In genomic region chr20:25863536-25864325, GRCh38 we compare ENCODE assay signal across 8 cellular contexts.
DNase-seq lines count a peak whose midpoint lies in the region; ATAC-seq and TF ChIP-seq lines count a peak whose summit lies in the region.

No MANE protein-coding gene starts in this region.

- no TSS peak for BruUV-seq in PC-3 (replicated peaks; lab: Mats Ljungman, UMichigan)

- peak overlapping the region; percentile 95 for H2AFZ ChIP-seq in PC-3 (ENCODE audit: low read length)

- peak overlapping the region; percentile 38; the same call in 1 of the 2 replicates for H3K9ac ChIP-seq in PC-3 (ENCODE audit: low read length)

- no peak overlapping the region for H3K27ac ChIP-seq in PC-3 (ENCODE audit: low read length)
- H3K27ac ChIP-seq in body of pancreas, result no peak overlapping the region

- H4K20me1 ChIP-seq in PC-3 (ENCODE audit: low read length), result no peaks in the 10 kb centered on the region

- no peaks in the 10 kb centered on the region for H3F3A ChIP-seq in PC-3 (ENCODE audit: low read length, unreplicated experiment)

- DNase-seq in GM06990 (ENCODE audit: extremely low read depth, insufficient read length) (no peak), PC-3 (peak; percentile 34), posterior vena cava (ENCODE audit: low spot score) (peak; percentile 86), NCI-H2196 (lab: John Stamatoyannopoulos, UW; ENCODE audit: unreplicated experiment) (no peak), body of pancreas (no peak), DMS79 (lab: John Stamatoyannopoulos, UW) (no peak)

- ATAC-seq in PC-3 (no peak), esophagus mucosa (peak; percentile 44), body of pancreas (no peak), GM21360 (IDR thresholded peaks at IDR 0.05; ENCODE audit: unreplicated experiment) (no peak)

- POLR2A ChIA-PET in PC-3 (lab: Charles Lee; ENCODE audit: unreplicated experiment), result no interaction called here

- H3K27me3 ChIP-seq in GM06990 (replicated peaks; ENCODE audit: control insufficient read depth, insufficient read depth, low read length) (no peaks in the 10 kb centered on the region; the same call in 1 of the 2 replicates), PC-3 (ENCODE audit: low read length) (peaks cover 9% of the 10 kb centered on the region), body of pancreas (peaks cover 0 to 5% of the 10 kb centered on the region in 2 donors)

- no peak for TF ChIP-seq POLR2A in body of pancreas (IDR thresholded peaks at IDR 0.05)

- WGBS in body of pancreas, 2 donors, result 24 to 27% methylated on average over 16 to 21 of the region's 21 CpGs

- no peaks in the 10 kb centered on the region for H3K9me2 ChIP-seq in PC-3 (replicated peaks; ENCODE audit: low read length)

- H3K4me3 ChIP-seq in GM06990 (replicated peaks; ENCODE audit: low read depth, low read length) (peak overlapping the region; percentile 51), PC-3 (ENCODE audit: low read length) (peak overlapping the region; percentile 69), body of pancreas (peak overlapping the region in 1 of 2 donors; percentile 17)

- no peaks in the 10 kb centered on the region for H3K36me3 ChIP-seq in GM06990 (ENCODE audit: control insufficient read depth, insufficient read depth, low read length)
- no peaks in the 10 kb centered on the region for H3K36me3 ChIP-seq in PC-3 (ENCODE audit: low read depth, low read length)
- no peaks in the 10 kb centered on the region for H3K36me3 ChIP-seq in body of pancreas (replicated peaks in 1 of 2; ENCODE audit: insufficient read depth in 1 of 2, low read depth in 2 of 2)

- intact Hi-C loops in PC-3 (cut with micrococcal nuclease) (no loop called here), posterior vena cava (cut with DNase I) (no loop called here), body of pancreas (cut with DNase I) (no loop called here)

- no peaks in the 10 kb centered on the region for H3K9me3 ChIP-seq in PC-3 (ENCODE audit: low read length)
- H3K9me3 ChIP-seq in body of pancreas, result no peaks in the 10 kb centered on the region

- CTCF ChIA-PET in PC-3 (lab: Charles Lee), result no interaction called here

- H3K4me1 ChIP-seq in PC-3 (ENCODE audit: insufficient read depth, low read length), result peaks cover 29% of the 10 kb centered on the region
- H3K4me1 ChIP-seq in body of pancreas, result peaks cover 57% of the 10 kb centered on the region

- peak overlapping the region; percentile 93 for H3K4me2 ChIP-seq in PC-3 (ENCODE audit: low read length)

- TF ChIP-seq CTCF in GM06990 (IDR thresholded peaks at IDR 0.05; ENCODE audit: insufficient read depth, low read length, poor library complexity, severe bottlenecking) (no peak), PC-3 (conservative IDR thresholded peaks at IDR 0.05; ENCODE audit: low read depth, low read length) (no peak), body of pancreas (IDR thresholded peaks at IDR 0.05) (no peak)

- H3K79me2 ChIP-seq in PC-3 (ENCODE audit: low read length), result no peaks in the 10 kb centered on the region

Comparison
In these comparisons a context has a peak if more than half of its experiments do, and no peak if none do; other contexts are left out.
1. DNase-seq: peak in PC-3 (single experiment) and posterior vena cava (single experiment); none in GM06990 (single experiment), NCI-H2196 (single experiment), body of pancreas (0 of 4) and DMS79 (single experiment).